In genomic region chr3:39103791-39104552, GRCh38 we compare ENCODE assay signal across 14 cellular contexts. TPM values are rescaled to one million over a fixed set of nuclear protein-coding genes. Genes with fewer than 3 reads are reported as not detected.
A peak's percentile ranks its signal among the peaks of the same experiment; 100 is the strongest.
DNase-seq lines count a peak whose midpoint lies in the region; ATAC-seq, FAIRE-seq and TF ChIP-seq lines count a peak whose summit lies in the region.
"Had no signal": no experiment of that assay in that cellular context is flagged by ENCODE, and none has a peak within 500 bp of the region (broad histone marks: within the 10 kb centered on the region; RNA-seq: fewer than 3 reads in every experiment).

No MANE protein-coding gene starts in this region.

- peak overlapping the region in 9 of 10 donors; percentile 29 to 92 (median 59) for H3K27ac Mint-ChIP-seq in naive thymus-derived CD8-positive, alpha-beta T cell

- H3K27me3 Mint-ChIP-seq in naive thymus-derived CD8-positive, alpha-beta T cell, result no peaks in the 10 kb centered on the region
- H3K27me3 Mint-ChIP-seq: type B pancreatic cell had no signal

- H3K4me3 ChIP-seq in heart right ventricle, result no peak overlapping the region
- no peak overlapping the region for H3K4me3 ChIP-seq in K562
- H3K4me3 ChIP-seq in A673 (ENCODE audit: low read depth, low read length, poor library complexity, severe bottlenecking), result no peak overlapping the region

- no TSS peak for BruUV-seq in K562 (replicated peaks; lab: Mats Ljungman, UMichigan)
- BruUV-seq in A673 (replicated peaks; lab: Mats Ljungman, UMichigan), result no TSS peak

- no peak for TF ChIP-seq POLR2A in K562 (conservative IDR thresholded peaks at IDR 0.05)

- peaks cover 0 to 3% (median 0%) of the 10 kb centered on the region in 3 donors for H3K36me3 Mint-ChIP-seq in naive thymus-derived CD8-positive, alpha-beta T cell

- no peak for ATAC-seq in heart right ventricle
- ATAC-seq in left ventricle myocardium superior, result no peak
- ATAC-seq in K562, result no peak
- ATAC-seq in naive thymus-derived CD8-positive, alpha-beta T cell, result no peak
- ATAC-seq: HCT116, right cardiac atrium had no signal

- peak overlapping the region in 6 of 10 donors; percentile 8 to 48 (median 20) for H3K27ac ChIP-seq in heart right ventricle
- no peak overlapping the region for H3K27ac ChIP-seq in K562 (ENCODE audit: extremely low read depth, low read depth, low read length)
- no peak overlapping the region for H3K27ac ChIP-seq in A673 (ENCODE audit: low read depth, low read length, poor library complexity, severe bottlenecking)

- peaks cover 46 to 66% (median 60%) of the 10 kb centered on the region in 4 donors for H3K4me1 Mint-ChIP-seq in naive thymus-derived CD8-positive, alpha-beta T cell

- no peak for TF ChIP-seq RAD21 in K562 (CRISPR knock-in tag; conservative IDR thresholded peaks at IDR 0.05 in 1 of 2, IDR thresholded peaks at IDR 0.05 in 1 of 2)

- peak overlapping the region in 1 of 10 donors; percentile 42 for H3K4me3 Mint-ChIP-seq in naive thymus-derived CD8-positive, alpha-beta T cell

- H3K9me1 ChIP-seq in K562 (ENCODE audit: control insufficient read depth, insufficient read depth, low read length), result peaks cover 4% of the 10 kb centered on the region

- TF ChIP-seq EP300 in K562 (IDR thresholded peaks at IDR 0.05; ENCODE audit: low read length), result no peak

- H2AFZ ChIP-seq in K562 (ENCODE audit: low read depth, low read length), result no peak overlapping the region

- WGBS in heart right ventricle, 2 donors, result 77 to 89% methylated on average over 6 of the region's 6 CpGs
- 93% methylated on average over 6 of the region's 6 CpGs for WGBS in K562 (ENCODE audit: insufficient coverage, low coverage, missing lambda C conversion rate)

- CTCF ChIA-PET in K562 (lab: Yijun Ruan, JAX; ENCODE audit: low intra/inter-chr PET ratio), result interaction anchor here (0.6 kb wide), 1 partner anchor 1253 kb away, joined by 3 read pairs; no protein-coding TSS in a partner anchor
- CTCF ChIA-PET in A673 (lab: Charles Lee), result no interaction called here

- in situ Hi-C loops in K562 (cut with MboI), result no loop called here

- H3K9me3 Mint-ChIP-seq in naive thymus-derived CD8-positive, alpha-beta T cell, result no peaks in the 10 kb centered on the region
- H3K9me3 Mint-ChIP-seq: type B pancreatic cell had no signal

- peak overlapping the region in 1 of 2 experiments; percentile 68; a peak in 2 of 4 replicates for H3K9ac ChIP-seq in K562 (ENCODE audit: insufficient read depth in 1 of 2, low read depth in 2 of 2, low read length in 2 of 2)

- H3K36me3 ChIP-seq in heart right ventricle, result peaks cover 0 to 26% (median 12%) of the 10 kb centered on the region in 9 donors
- H3K36me3 ChIP-seq in K562 (ENCODE audit: control insufficient read depth, insufficient read depth, low read length), result peaks cover 53% of the 10 kb centered on the region
- H3K36me3 ChIP-seq in A673 (ENCODE audit: insufficient read depth, low read length, poor library complexity, severe bottlenecking), result peaks cover 1% of the 10 kb centered on the region

- H4K20me1 ChIP-seq in K562 (replicated peaks; ENCODE audit: control insufficient read depth, insufficient read depth, low read length), result peaks cover 13% of the 10 kb centered on the region

- H3K27me3 ChIP-seq in heart right ventricle (no peaks in the 10 kb centered on the region), K562 (ENCODE audit: control insufficient read depth in 2 of 2, insufficient read depth in 2 of 2, low read length in 2 of 2) (no peaks in the 10 kb centered on the region), A673 (replicated peaks; ENCODE audit: insufficient read depth, low read depth, low read length, poor library complexity) (no peaks in the 10 kb centered on the region)

- H3K9me3 ChIP-seq in heart right ventricle (no peaks in the 10 kb centered on the region), K562 (replicated peaks; ENCODE audit: control insufficient read depth, insufficient read depth, low read depth, low read length) (no peaks in the 10 kb centered on the region), A673 (ENCODE audit: low read depth, low read length, poor library complexity, severe bottlenecking) (no peaks in the 10 kb centered on the region)

- POLR2A ChIA-PET in K562 (lab: Yijun Ruan, JAX), result interaction anchor here (0.9 to 1.4 kb wide), 2 partner anchors 9 to 302 kb away, joined by 3 to 4 read pairs; partner anchors contain the start of gene RPSA
- POLR2A ChIA-PET in naive thymus-derived CD8-positive, alpha-beta T cell (lab: Charles Lee), result no interaction called here
- POLR2A ChIA-PET in A673 (lab: Charles Lee; ENCODE audit: low non-redundant PET), result no interaction called here

- no peak for FAIRE-seq in K562 (lab: Jason Lieb, UNC)
- FAIRE-seq: D721Med had no signal

- TF ChIP-seq CTCF in heart right ventricle (IDR thresholded peaks at IDR 0.05), result no peak
- no peak for TF ChIP-seq CTCF in K562 (IDR thresholded peaks at IDR 0.05 in 2 of 3, conservative IDR thresholded peaks at IDR 0.05 in 1 of 3; ENCODE audit: insufficient read depth in 2 of 3, low read depth in 1 of 3, low read length in 3 of 3)
- no peak for TF ChIP-seq CTCF in A673 (conservative IDR thresholded peaks at IDR 0.05; ENCODE audit: low read depth, low read length)

- DNase-seq in heart right ventricle (no peak), left ventricle myocardium superior (no peak), K562 (ENCODE audit: extremely low read depth in 1 of 4, low spot score in 3 of 4) (no peak), ureter (ENCODE audit: low spot score) (peak; percentile 32), A673 (ENCODE audit: low spot score) (no peak)
- no peak for DNase-seq in naive thymus-derived CD8-positive, alpha-beta T cell
- DNase-seq in stimulated activated CD4-positive, alpha-beta T cell treated with anti-CD3 and anti-CD28 coated beads, Interleukin-4, amount 100 ng/mL, for 1 hour, result no peak
- DNase-seq in stimulated activated CD4-positive, alpha-beta T cell treated with anti-CD3 and anti-CD28 coated beads, Interleukin-15, amount 100 ng/mL, for 24 hours, result no peak
- DNase-seq: NCI-H2029 treated with DMSO at 0.1 percent for 48 hours; right cardiac atrium; stimulated activated CD8-positive, alpha-beta memory T cell treated with anti-CD3 and anti-CD28 coated beads, Interleukin-4, amount 100 ng/mL, for 48 hours had no signal

- H3K4me1 ChIP-seq in heart right ventricle (peaks cover 24 to 66% (median 50%) of the 10 kb centered on the region in 9 donors), K562 (replicated peaks in 1 of 2; ENCODE audit: control insufficient read depth in 2 of 2, insufficient read depth in 2 of 2, low read length in 2 of 2) (peaks cover 21 to 45% of the 10 kb centered on the region in 2 experiments; a peak in 4 of 5 replicates), A673 (ENCODE audit: insufficient read depth, low read length, poor library complexity, severe bottlenecking) (no peaks in the 10 kb centered on the region)

- no peak overlapping the region for H3K4me2 ChIP-seq in K562 (ENCODE audit: insufficient read depth, low read length)

- intact Hi-C loops in heart right ventricle (cut with DNase I), result loop anchor here in 4 of 10 donors (5.0 to 10.0 kb wide), 4 partner anchors 52 to 281 kb away; partner anchors contain the start of genes SCN11A (in 1 of the 4), SLC25A38 (in 1 of the 4) and WDR48 (in 1 of the 4)
- intact Hi-C loops in left ventricle myocardium superior (cut with micrococcal nuclease), result no loop called here
- intact Hi-C loops in K562 (cut with micrococcal nuclease), result no loop called here
- intact Hi-C loops in A673 (cut with micrococcal nuclease; ENCODE audit: unreplicated experiment), result loop anchor here (5.0 to 10.0 kb wide), 2 partner anchors 81 to 183 kb away; no protein-coding TSS in a partner anchor

- peaks cover 52% of the 10 kb centered on the region for H3K79me2 ChIP-seq in K562 (ENCODE audit: control insufficient read depth, insufficient read depth, low read length)

RNA-seq across cellular contexts. Expression of gene GORASP1, which starts 3.5 kb away (rescaled TPM):
- total RNA-seq in heart right ventricle, result 10 to 100 TPM; 35.8 to 54.2 (median 41.1) TPM
- 10 to 100 TPM; 28.4 to 37.2 TPM for polyA plus RNA-seq in heart right ventricle
- 50.6 TPM for total RNA-seq in left ventricle myocardium superior
- total RNA-seq in K562 (2011; cell fraction: chromatin; rRNA removed; ENCODE audit: low replicate concordance), result 170 and 347 TPM in 2 replicates
- 220 and 236 TPM in 2 replicates for total RNA-seq in K562 (2011; cell fraction: nucleolus; rRNA removed)
- 186 and 187 TPM in 2 replicates for total RNA-seq in K562 (2011; cell fraction: nucleoplasm; rRNA removed)
- total RNA-seq in K562 (2014; rRNA removed), result 67.6 and 83.5 TPM in 2 replicates
- total RNA-seq in K562 (2014; rRNA removed; fragmentation: Illumina TruSeq; extraction: Trizol), result 39.7 and 46.8 TPM in 2 replicates
- 65.3 and 67.6 TPM in 2 replicates for total RNA-seq in K562 (2015; rRNA removed; fragmentation: Illumina TruSeq; extraction: Trizol)
- total RNA-seq in K562 (2021), result 80.7 and 81.2 TPM in 2 replicates
- 87.9 and 116 TPM in 2 replicates for polyA plus RNA-seq in K562 (2011; rRNA removed)
- 88.5 and 108 TPM in 2 replicates for polyA plus RNA-seq in K562 (2011; cell fraction: cytosol; rRNA removed)
- polyA plus RNA-seq in K562 (2011; cell fraction: nucleus; rRNA removed), result 454 and 537 TPM in 2 replicates
- polyA plus RNA-seq in K562 (2012), result 72.8 and 104 TPM in 2 replicates
- 71.3 and 81.3 TPM in 2 replicates for polyA plus RNA-seq in K562 (2014; fragmentation: Illumina TruSeq; extraction: Trizol)
- 10 to 100 TPM in 1 of 2 experiments, 1 to 10 TPM in 1; 8.4 to 14.0 TPM for polyA plus RNA-seq in K562 (2014; fragmentation: Nextera tagmentation; extraction: Ambion mirVana)
- 75.3 and 82.3 TPM in 2 replicates for polyA plus RNA-seq in K562 (2014; rRNA removed)
- 48.5 and 49.2 TPM in 2 replicates for polyA minus RNA-seq in K562 (2011; rRNA and poly(A)+ RNA removed)
- polyA minus RNA-seq in K562 (2011; cell fraction: cytosol; rRNA and poly(A)+ RNA removed), result 42.4 and 49.5 TPM in 2 replicates
- 120 and 149 TPM in 2 replicates for polyA minus RNA-seq in K562 (2011; cell fraction: nucleus; rRNA and poly(A)+ RNA removed)
- total RNA-seq in naive thymus-derived CD8-positive, alpha-beta T cell, result 10 to 100 TPM; 31.9 to 41.2 TPM
- 10 to 100 TPM; 10.2 to 13.8 (median 10.7) TPM for polyA plus RNA-seq in naive thymus-derived CD8-positive, alpha-beta T cell
- 92.2 TPM for total RNA-seq in ureter
- 24.3 and 29.2 TPM in 2 replicates for total RNA-seq in A673 (2021)

RNA-seq across cellular contexts. Expression of gene TTC21A, which starts 3.5 kb away (rescaled TPM):
- total RNA-seq in heart right ventricle (1 to 10 TPM; 1.1 to 3.1 (median 1.5) TPM), left ventricle myocardium superior (1.1 TPM), K562 (2014; rRNA removed) (0.36 and 0.37 TPM in 2 replicates), K562 (2014; rRNA removed; fragmentation: Illumina TruSeq; extraction: Trizol) (0.32 and 0.47 TPM in 2 replicates), K562 (2015; rRNA removed; fragmentation: Illumina TruSeq; extraction: Trizol) (0.83 and 1.2 TPM in 2 replicates), K562 (2021) (1.4 and 1.7 TPM in 2 replicates), ureter (19.7 TPM), A673 (2021) (1.4 and 2.1 TPM in 2 replicates)
- polyA plus RNA-seq in heart right ventricle (1 to 10 TPM in 1 of 2 donors, under 1 TPM in 1; 0.80 to 7.5 TPM), K562 (2011; rRNA removed) (0.84 and 1.1 TPM in 2 replicates), K562 (2014; fragmentation: Illumina TruSeq; extraction: Trizol) (0.70 and 0.94 TPM in 2 replicates), K562 (2014; fragmentation: Nextera tagmentation; extraction: Ambion mirVana) (under 1 TPM; 0.22 to 0.35 TPM), K562 (2014; rRNA removed) (0.93 and 1.4 TPM in 2 replicates)
- total RNA-seq in K562 (2011; cell fraction: chromatin; rRNA removed; ENCODE audit: low replicate concordance), result 7.6 and 12.4 TPM in 2 replicates
- 5.8 and 6.7 TPM in 2 replicates for total RNA-seq in K562 (2011; cell fraction: nucleolus; rRNA removed)
- 5.1 and 8.2 TPM in 2 replicates for total RNA-seq in K562 (2011; cell fraction: nucleoplasm; rRNA removed)
- polyA plus RNA-seq in K562 (2011; cell fraction: cytosol; rRNA removed), result 0.66 and 1.1 TPM in 2 replicates
- polyA plus RNA-seq in K562 (2011; cell fraction: nucleus; rRNA removed), result 5.1 and 6.7 TPM in 2 replicates
- polyA plus RNA-seq in K562 (2012), result 1.3 and 2.7 TPM in 2 replicates
- 1.3 and 2.1 TPM in 2 replicates for polyA minus RNA-seq in K562 (2011; rRNA and poly(A)+ RNA removed)
- polyA minus RNA-seq in K562 (2011; cell fraction: cytosol; rRNA and poly(A)+ RNA removed), result 0.67 TPM in 1 of 2 replicates, not detected in the other
- polyA minus RNA-seq in K562 (2011; cell fraction: nucleus; rRNA and poly(A)+ RNA removed), result 3.5 and 4.1 TPM in 2 replicates
- total RNA-seq in naive thymus-derived CD8-positive, alpha-beta T cell, result 1 to 10 TPM; 7.5 to 8.7 TPM
- polyA plus RNA-seq in naive thymus-derived CD8-positive, alpha-beta T cell, result under 1 TPM; 0.50 to 0.94 (median 0.57) TPM

RNA-seq across cellular contexts. Expression of gene CSRNP1, which starts 49.4 kb away (rescaled TPM):
- 10 to 100 TPM in 9 of 10 donors, 1 to 10 TPM in 1; 7.4 to 46.3 (median 17.7) TPM for total RNA-seq in heart right ventricle
- polyA plus RNA-seq in heart right ventricle, result 10 to 100 TPM; 14.1 to 28.1 TPM
- 11.2 TPM for total RNA-seq in left ventricle myocardium superior
- 18.4 and 48.8 TPM in 2 replicates for total RNA-seq in K562 (2011; cell fraction: chromatin; rRNA removed; ENCODE audit: low replicate concordance)
- 34.9 and 41.4 TPM in 2 replicates for total RNA-seq in K562 (2011; cell fraction: nucleolus; rRNA removed)
- 17.7 and 23.9 TPM in 2 replicates for total RNA-seq in K562 (2011; cell fraction: nucleoplasm; rRNA removed)
- total RNA-seq in K562 (2014; rRNA removed), result 16.8 and 23.2 TPM in 2 replicates
- total RNA-seq in K562 (2014; rRNA removed; fragmentation: Illumina TruSeq; extraction: Trizol), result 5.6 and 7.9 TPM in 2 replicates
- 9.2 and 9.8 TPM in 2 replicates for total RNA-seq in K562 (2015; rRNA removed; fragmentation: Illumina TruSeq; extraction: Trizol)
- 18.1 and 18.9 TPM in 2 replicates for total RNA-seq in K562 (2021)
- polyA plus RNA-seq in K562 (2011; rRNA removed), result 14.2 and 14.5 TPM in 2 replicates
- polyA plus RNA-seq in K562 (2011; cell fraction: cytosol; rRNA removed), result 16.4 and 30.7 TPM in 2 replicates
- 25.6 and 46.6 TPM in 2 replicates for polyA plus RNA-seq in K562 (2011; cell fraction: nucleus; rRNA removed)
- polyA plus RNA-seq in K562 (2012), result 16.6 and 24.6 TPM in 2 replicates
- polyA plus RNA-seq in K562 (2014; fragmentation: Illumina TruSeq; extraction: Trizol), result 12.7 and 13.3 TPM in 2 replicates
- under 1 TPM; 0.72 to 0.89 TPM for polyA plus RNA-seq in K562 (2014; fragmentation: Nextera tagmentation; extraction: Ambion mirVana)
- polyA plus RNA-seq in K562 (2014; rRNA removed), result 10.9 and 11.4 TPM in 2 replicates
- 14.7 and 23.4 TPM in 2 replicates for polyA minus RNA-seq in K562 (2011; rRNA and poly(A)+ RNA removed)
- polyA minus RNA-seq in K562 (2011; cell fraction: cytosol; rRNA and poly(A)+ RNA removed), result 13.8 and 19.9 TPM in 2 replicates
- polyA minus RNA-seq in K562 (2011; cell fraction: nucleus; rRNA and poly(A)+ RNA removed), result 21.9 and 22.3 TPM in 2 replicates
- 10 to 100 TPM; 15.0 to 17.4 TPM for total RNA-seq in naive thymus-derived CD8-positive, alpha-beta T cell
- 10 to 100 TPM in 2 of 3 donors, 1 to 10 TPM in 1; 8.0 to 17.1 (median 10.9) TPM for polyA plus RNA-seq in naive thymus-derived CD8-positive, alpha-beta T cell
- total RNA-seq in ureter, result 32.1 TPM
- 7.1 and 9.7 TPM in 2 replicates for total RNA-seq in A673 (2021)

RNA-seq across cellular contexts. Expression of gene WDR48, which starts 52.2 kb away (rescaled TPM):
- total RNA-seq in heart right ventricle (10 to 100 TPM; 14.5 to 37.2 (median 31.0) TPM), left ventricle myocardium superior (33.1 TPM), K562 (2014; rRNA removed) (22.1 and 26.6 TPM in 2 replicates), K562 (2014; rRNA removed; fragmentation: Illumina TruSeq; extraction: Trizol) (48.0 and 58.8 TPM in 2 replicates), K562 (2015; rRNA removed; fragmentation: Illumina TruSeq; extraction: Trizol) (34.4 and 38.1 TPM in 2 replicates), K562 (2021) (45.7 and 48.5 TPM in 2 replicates), ureter (58.4 TPM), A673 (2021) (19.2 and 19.3 TPM in 2 replicates)
- polyA plus RNA-seq in heart right ventricle (10 to 100 TPM in 1 of 2 donors, 1 to 10 TPM in 1; 8.0 to 11.4 TPM), K562 (2011; rRNA removed) (51.8 and 70.6 TPM in 2 replicates), K562 (2014; fragmentation: Illumina TruSeq; extraction: Trizol) (44.1 and 49.9 TPM in 2 replicates), K562 (2014; fragmentation: Nextera tagmentation; extraction: Ambion mirVana) (10 to 100 TPM; 27.0 to 49.2 TPM), K562 (2014; rRNA removed) (31.1 and 31.2 TPM in 2 replicates)
- 31.6 and 76.0 TPM in 2 replicates for total RNA-seq in K562 (2011; cell fraction: chromatin; rRNA removed; ENCODE audit: low replicate concordance)
- 13.0 and 16.8 TPM in 2 replicates for total RNA-seq in K562 (2011; cell fraction: nucleolus; rRNA removed)
- 28.7 and 37.4 TPM in 2 replicates for total RNA-seq in K562 (2011; cell fraction: nucleoplasm; rRNA removed)
- 14.0 and 23.7 TPM in 2 replicates for polyA plus RNA-seq in K562 (2011; cell fraction: cytosol; rRNA removed)
- polyA plus RNA-seq in K562 (2011; cell fraction: nucleus; rRNA removed), result 35.7 and 44.4 TPM in 2 replicates
- 34.3 and 41.0 TPM in 2 replicates for polyA plus RNA-seq in K562 (2012)
- polyA minus RNA-seq in K562 (2011; rRNA and poly(A)+ RNA removed), result 113 and 118 TPM in 2 replicates
- polyA minus RNA-seq in K562 (2011; cell fraction: cytosol; rRNA and poly(A)+ RNA removed), result 20.6 and 39.8 TPM in 2 replicates
- 30.3 and 38.9 TPM in 2 replicates for polyA minus RNA-seq in K562 (2011; cell fraction: nucleus; rRNA and poly(A)+ RNA removed)
- 10 to 100 TPM; 66.5 to 70.8 TPM for total RNA-seq in naive thymus-derived CD8-positive, alpha-beta T cell
- polyA plus RNA-seq in naive thymus-derived CD8-positive, alpha-beta T cell, result 10 to 100 TPM; 32.7 to 37.3 (median 33.3) TPM

RNA-seq across cellular contexts. Expression of gene SCN11A, which starts 52.2 kb away (rescaled TPM):
- total RNA-seq in heart right ventricle (under 1 TPM in 8 of 10 donors, not detected in 2; 0.04 to 0.12 (median 0.07) TPM), left ventricle myocardium superior (not detected), K562 (2014; rRNA removed) (0.05 TPM in 1 of 2 replicates, not detected in the other), K562 (2014; rRNA removed; fragmentation: Illumina TruSeq; extraction: Trizol) (0.03 TPM in 1 of 2 replicates, not detected in the other), K562 (2015; rRNA removed; fragmentation: Illumina TruSeq; extraction: Trizol) (0.04 TPM in 2 replicates), K562 (2021) (not detected in 2 replicates), ureter (34.5 TPM), A673 (2021) (not detected in 2 replicates)
- polyA plus RNA-seq in heart right ventricle (under 1 TPM; 0.01 to 0.15 TPM), K562 (2011; rRNA removed) (0.01 TPM in 1 of 2 replicates, not detected in the other), K562 (2014; fragmentation: Illumina TruSeq; extraction: Trizol) (not detected in 2 replicates), K562 (2014; fragmentation: Nextera tagmentation; extraction: Ambion mirVana) (not detected), K562 (2014; rRNA removed) (not detected in 2 replicates)
- 0.07 TPM in 1 of 2 replicates, not detected in the other for total RNA-seq in K562 (2011; cell fraction: chromatin; rRNA removed; ENCODE audit: low replicate concordance)
- total RNA-seq in K562 (2011; cell fraction: nucleolus; rRNA removed), result not detected in 2 replicates
- not detected in 2 replicates for total RNA-seq in K562 (2011; cell fraction: nucleoplasm; rRNA removed)
- 0.01 TPM in 2 replicates for polyA plus RNA-seq in K562 (2011; cell fraction: cytosol; rRNA removed)
- 0.03 and 0.06 TPM in 2 replicates for polyA plus RNA-seq in K562 (2011; cell fraction: nucleus; rRNA removed)
- polyA plus RNA-seq in K562 (2012), result 0.01 and 0.04 TPM in 2 replicates
- polyA minus RNA-seq in K562 (2011; rRNA and poly(A)+ RNA removed), result not detected in 2 replicates
- polyA minus RNA-seq in K562 (2011; cell fraction: cytosol; rRNA and poly(A)+ RNA removed), result not detected in 2 replicates
- not detected in 2 replicates for polyA minus RNA-seq in K562 (2011; cell fraction: nucleus; rRNA and poly(A)+ RNA removed)
- total RNA-seq in naive thymus-derived CD8-positive, alpha-beta T cell, result under 1 TPM; 0.39 to 0.47 TPM
- polyA plus RNA-seq in naive thymus-derived CD8-positive, alpha-beta T cell, result not detected
- polyA plus RNA-seq: right cardiac atrium had no signal

Comparison
In these comparisons a context has a peak if more than half of its experiments do, and no peak if none do; other contexts are left out.
1. H3K27ac ChIP-seq: peak in heart right ventricle (6 of 10); none in K562 (single experiment) and A673 (single experiment).